ENCODE assay signal across 21 cellular contexts in genomic region chr18:25621144-25621543, GRCh38.
"Had no signal": no experiment of that assay in that cellular context is flagged by ENCODE, and none has a peak within 500 bp of the region (broad histone marks: within the 10 kb centered on the region; RNA-seq: fewer than 3 reads in every experiment).

No MANE protein-coding gene starts in this region.

- FAIRE-seq: frontal cortex had no signal

- H3K27me3 Mint-ChIP-seq: activated T-helper 17 cell treated with anti-CD3 and anti-CD28 coated beads, Interleukin-2, amount 50 U/mL, for 72 hours; stimulated activated naive CD8-positive, alpha-beta T cell treated with anti-CD3 and anti-CD28 coated beads, Interleukin-15, Interleukin-2, amounts not matched to agents 100 ng/mL and 50 ng/mL, for 24 hours had no signal

- H3K27me3 ChIP-seq: esophagus squamous epithelium, suprapubic skin had no signal

- H3K9me3 ChIP-seq: suprapubic skin had no signal

- H3K4me3 Mint-ChIP-seq: activated naive CD4-positive, alpha-beta T cell treated with anti-CD3 and anti-CD28 coated beads for 36 hours; activated T-helper 17 cell treated with anti-CD3 and anti-CD28 coated beads, Interleukin-2, amount 50 U/mL, for 72 hours; nephron progenitor cell; stimulated activated naive CD8-positive, alpha-beta T cell treated with anti-CD3 and anti-CD28 coated beads, Interleukin-15, Interleukin-2, amounts not matched to agents 100 ng/mL and 50 ng/mL, for 24 hours had no signal

- H3K4me1 Mint-ChIP-seq: activated T-helper 17 cell treated with anti-CD3 and anti-CD28 coated beads, Interleukin-2, amount 50 U/mL, for 72 hours; nephron progenitor cell had no signal

- H3K4me3 ChIP-seq: coronary artery, esophagus squamous epithelium, skin epidermis, suprapubic skin had no signal

- ATAC-seq: activated CD4-positive, CD25-positive, alpha-beta regulatory T cell treated with anti-CD3 and anti-CD28 coated beads, Interleukin-2, amount 50 U/mL, for 24 hours; activated T-helper 17 cell treated with anti-CD3 and anti-CD28 coated beads, Interleukin-2, amount 50 U/mL, for 72 hours; right cardiac atrium had no signal

- H3K27ac ChIP-seq: coronary artery, esophagus squamous epithelium, skin epidermis, suprapubic skin had no signal

- H3K36me3 ChIP-seq: esophagus squamous epithelium, suprapubic skin had no signal

- H3K4me1 ChIP-seq: esophagus squamous epithelium, suprapubic skin had no signal

- H3K27ac Mint-ChIP-seq: activated naive CD4-positive, alpha-beta T cell treated with anti-CD3 and anti-CD28 coated beads for 36 hours; activated T-helper 17 cell treated with anti-CD3 and anti-CD28 coated beads, Interleukin-2, amount 50 U/mL, for 72 hours; nephron progenitor cell; stimulated activated naive CD8-positive, alpha-beta T cell treated with anti-CD3 and anti-CD28 coated beads, Interleukin-15, Interleukin-2, amounts not matched to agents 100 ng/mL and 50 ng/mL, for 24 hours had no signal

- DNase-seq: activated CD4-positive, alpha-beta T cell treated with anti-CD3 and anti-CD28 coated beads, Interleukin-2, amount 50 U/mL, for 1 hour; activated naive CD4-positive, alpha-beta T cell treated with anti-CD3 and anti-CD28 coated beads for 36 hours; caudate nucleus; effector CD4-positive, alpha-beta T cell; esophagus squamous epithelium; head of caudate nucleus; mesendoderm; nephron progenitor cell; occipital lobe; right cardiac atrium; stimulated activated CD4-positive, alpha-beta T cell treated with anti-CD3 and anti-CD28 coated beads, Interleukin-4, amount 100 ng/mL, for 4 hours; stimulated activated CD8-positive, alpha-beta memory T cell treated with anti-CD3 and anti-CD28 coated beads, Interleukin-4, amount 100 ng/mL, for 48 hours; T-helper 2 cell; trophoblast cell had no signal
